In genomic region chr17:73261952-73262675, GRCh38 we compare ENCODE assay signal across 1 cellular context.
A peak's percentile ranks its signal among the peaks of the same experiment; 100 is the strongest.
TF ChIP-seq lines count a peak whose summit lies in the region.

No MANE protein-coding gene starts in this region.

TF ChIP-seq in HepG2, 621 proteins besides CTCF, POLR2A, EP300 and RAD21 (continued from another document and continues in another):
- TF ChIP-seq ZGPAT (CRISPR knock-in tag; IDR thresholded peaks at IDR 0.05) (peak; percentile 96), CSRNP2 (CRISPR knock-in tag; conservative IDR thresholded peaks at IDR 0.05; ENCODE audit: low read depth) (no peak), TGIF2 (CRISPR knock-in tag; IDR thresholded peaks at IDR 0.05) (peak; percentile 89), AKAP8 (CRISPR knock-in tag; IDR thresholded peaks at IDR 0.05) (no peak), ZNF292 (CRISPR knock-in tag; IDR thresholded peaks at IDR 0.05; ENCODE audit: borderline replicate concordance, low read depth) (peak; percentile 64), ZNF317 (CRISPR knock-in tag; IDR thresholded peaks at IDR 0.05) (peak; percentile 50; the same call in 1 of the 2 replicates), ATF5 (CRISPR knock-in tag; IDR thresholded peaks at IDR 0.05; ENCODE audit: low read depth) (no peak), HNF1B (CRISPR knock-in tag; IDR thresholded peaks at IDR 0.05) (peak; percentile 11; the same call in 1 of the 2 replicates), FOXK2 (IDR thresholded peaks at IDR 0.05) (peak; percentile 81; the same call in 1 of the 2 replicates), DZIP1 (CRISPR knock-in tag; IDR thresholded peaks at IDR 0.05) (no peak), HMG20B (CRISPR knock-in tag; conservative IDR thresholded peaks at IDR 0.05) (no peak), ZFP36 (IDR thresholded peaks at IDR 0.05; ENCODE audit: borderline replicate concordance, low read depth, low read length, partially characterized antibody) (no peak), BRCA1 (CRISPR knock-in tag; IDR thresholded peaks at IDR 0.05) (no peak), ZNF280B (CRISPR knock-in tag; IDR thresholded peaks at IDR 0.05; ENCODE audit: borderline replicate concordance) (no peak), FOXO4 (CRISPR knock-in tag; conservative IDR thresholded peaks at IDR 0.05) (no peak), ZNF543 (CRISPR knock-in tag; IDR thresholded peaks at IDR 0.05) (peak; percentile 78), ZNF275 (CRISPR knock-in tag; IDR thresholded peaks at IDR 0.05; ENCODE audit: borderline replicate concordance) (peak; percentile 57; the same call in 1 of the 2 replicates), TEF (CRISPR knock-in tag; IDR thresholded peaks at IDR 0.05) (peak; percentile 78), DNMT3B (CRISPR knock-in tag; conservative IDR thresholded peaks at IDR 0.05) (peak; percentile 17; the same call in 1 of the 2 replicates), TCF12 (IDR thresholded peaks at IDR 0.05) (no peak), TCF12 (CRISPR knock-in tag; IDR thresholded peaks at IDR 0.05) (peak; percentile 48; the same call in 1 of the 2 replicates), KDM2A (CRISPR knock-in tag; IDR thresholded peaks at IDR 0.05; ENCODE audit: borderline replicate concordance, low read depth) (peak; percentile 64; the same call in 1 of the 2 replicates), TBX2 (CRISPR knock-in tag; IDR thresholded peaks at IDR 0.05; ENCODE audit: borderline replicate concordance) (peak; percentile 83), MIER2 (CRISPR knock-in tag; IDR thresholded peaks at IDR 0.05) (no peak), ZNF792 (CRISPR knock-in tag; IDR thresholded peaks at IDR 0.05) (no peak), ARNT (IDR thresholded peaks at IDR 0.05) (no peak), MXI1 (IDR thresholded peaks at IDR 0.05; ENCODE audit: borderline replicate concordance, low read depth, low read length) (no peak; the same call in 2 of the 3 replicates), KLF15 (CRISPR knock-in tag; IDR thresholded peaks at IDR 0.05; ENCODE audit: borderline replicate concordance) (no peak; the same call in 1 of the 2 replicates), ZNF251 (CRISPR knock-in tag; IDR thresholded peaks at IDR 0.05) (no peak), RBM39 (IDR thresholded peaks at IDR 0.05; ENCODE audit: low read depth, low read length, poor library complexity, severe bottlenecking) (no peak), ZNF780A (CRISPR knock-in tag; IDR thresholded peaks at IDR 0.05) (no peak), NBN (conservative IDR thresholded peaks at IDR 0.05) (no peak), TFAP4 (IDR thresholded peaks at IDR 0.05; ENCODE audit: borderline replicate concordance, low read depth) (peak; percentile 71; the same call in 1 of the 2 replicates), CCAR2 (optimal IDR thresholded peaks at IDR 0.05; ENCODE audit: low read depth, low read length) (no peak), REXO4 (CRISPR knock-in tag; IDR thresholded peaks at IDR 0.05; ENCODE audit: borderline replicate concordance) (0 out of 2 replicates have a peak, but pooled peaks have one; percentile 56), HMG20A (CRISPR knock-in tag; IDR thresholded peaks at IDR 0.05; ENCODE audit: borderline replicate concordance) (peak; percentile 22; the same call in 1 of the 2 replicates), HES4 (CRISPR knock-in tag; IDR thresholded peaks at IDR 0.05; ENCODE audit: borderline replicate concordance) (no peak), ZXDC (CRISPR knock-in tag; IDR thresholded peaks at IDR 0.05) (no peak; the same call in 1 of the 2 replicates), FOSL1 (CRISPR knock-in tag; IDR thresholded peaks at IDR 0.05; ENCODE audit: borderline replicate concordance) (peak; percentile 38; the same call in 1 of the 2 replicates), TARDBP (CRISPR knock-in tag; IDR thresholded peaks at IDR 0.05) (peak; percentile 79), ZFAT (CRISPR knock-in tag; conservative IDR thresholded peaks at IDR 0.05) (no peak), ZNF839 (CRISPR knock-in tag; IDR thresholded peaks at IDR 0.05; ENCODE audit: borderline replicate concordance) (peak; percentile 78; the same call in 1 of the 2 replicates), TSC22D2 (CRISPR knock-in tag; IDR thresholded peaks at IDR 0.05; ENCODE audit: borderline replicate concordance) (0 out of 2 replicates have a peak, but pooled peaks have one; percentile 60), SETDB1 (CRISPR knock-in tag; IDR thresholded peaks at IDR 0.05; ENCODE audit: borderline replicate concordance) (no peak), PHF21A (CRISPR knock-in tag; IDR thresholded peaks at IDR 0.05) (peak; percentile 93), ZNF570 (CRISPR knock-in tag; IDR thresholded peaks at IDR 0.05; ENCODE audit: borderline replicate concordance) (no peak), NR2F2 (IDR thresholded peaks at IDR 0.05; ENCODE audit: borderline replicate concordance, low read depth) (no peak), ZNF644 (CRISPR knock-in tag; IDR thresholded peaks at IDR 0.05; ENCODE audit: low read depth) (peak; percentile 49; the same call in 1 of the 2 replicates), CAMTA2 (CRISPR knock-in tag; IDR thresholded peaks at IDR 0.05; ENCODE audit: borderline replicate concordance) (no peak), ZNF530 (CRISPR knock-in tag; IDR thresholded peaks at IDR 0.05; ENCODE audit: low read depth) (0 out of 2 replicates have a peak, but pooled peaks have one; percentile 18)
